8 cellular contexts compared by ENCODE assay signal in the genomic region with DNA sequence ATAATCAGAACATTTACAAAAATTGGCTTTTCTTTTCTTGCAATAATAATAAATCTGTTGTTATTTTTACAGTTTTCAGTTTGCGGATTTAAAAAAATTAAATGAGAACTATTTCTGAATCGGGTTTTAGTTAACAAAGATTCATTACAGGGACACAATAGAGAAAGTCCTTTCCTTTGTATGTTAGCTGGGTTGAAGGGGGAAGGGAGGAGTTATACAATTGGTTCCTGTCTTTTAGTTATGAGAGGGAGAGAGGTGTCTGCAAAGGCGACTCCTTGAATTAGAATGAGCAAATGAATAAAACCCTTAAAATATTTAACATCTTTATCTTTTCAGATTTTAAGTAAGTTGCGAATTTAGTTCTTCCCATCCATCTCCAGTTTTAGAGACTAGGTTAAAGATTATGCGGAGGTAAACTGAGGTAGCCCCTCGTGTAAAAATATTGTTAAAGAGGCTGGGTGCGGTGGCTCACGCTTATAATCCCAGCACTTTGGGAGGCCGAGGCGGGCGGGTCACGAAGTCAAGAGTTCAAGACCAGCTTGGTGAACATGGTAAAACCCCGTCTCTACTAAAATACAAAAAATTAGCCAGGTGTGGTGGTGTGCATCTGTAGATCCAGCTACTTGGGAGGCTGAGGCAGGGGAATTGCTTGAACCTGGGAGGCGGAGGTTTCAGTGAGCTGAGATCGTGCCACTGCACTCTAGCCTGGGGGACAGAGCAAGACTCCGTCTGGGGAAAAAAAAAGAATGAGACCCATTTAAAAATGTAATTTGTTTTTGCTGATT. TPM values are rescaled to one million over a fixed set of nuclear protein-coding genes. Genes with fewer than 3 reads are reported as not detected.
DNase-seq lines count a peak whose midpoint lies in the region; ATAC-seq, FAIRE-seq and TF ChIP-seq lines count a peak whose summit lies in the region.

No MANE protein-coding gene starts in this region.

- H3K27ac Mint-ChIP-seq in progenitor cell of endocrine pancreas = peak overlapping the region; percentile 90

- DNase-seq in GM06990 (ENCODE audit: extremely low read depth, insufficient read length) (no peak), NCI-H2227 treated with DMSO at 0.1 percent for 48 hours (lab: John Stamatoyannopoulos, UW) (peak; percentile 40), progenitor cell of endocrine pancreas (ENCODE audit: low spot score, unreplicated experiment) (no peak), HCEC 1CT (no peak), RCC 7860 (ENCODE audit: low spot score) (no peak), lower lobe of right lung (no peak)

- H3K4me1 ChIP-seq in endocrine pancreas (ENCODE audit: control insufficient read depth, insufficient read depth, low read length) (peaks cover 20% of the 10 kb centered on the region), lower lobe of right lung (peaks cover 44% of the 10 kb centered on the region)

- TF ChIP-seq CTCF in GM06990 (IDR thresholded peaks at IDR 0.05; ENCODE audit: insufficient read depth, low read length, poor library complexity, severe bottlenecking) (no peak), progenitor cell of endocrine pancreas (IDR thresholded peaks at IDR 0.05; ENCODE audit: unreplicated experiment) (no peak), lower lobe of right lung (IDR thresholded peaks at IDR 0.05) (no peak)

- H3K4me3 ChIP-seq in GM06990 (replicated peaks; ENCODE audit: low read depth, low read length) (peak overlapping the region; percentile 8), endocrine pancreas (ENCODE audit: control insufficient read depth, insufficient read depth, low read length) (peak overlapping the region; percentile 92), lower lobe of right lung (no peak overlapping the region)

- H3K9me3 Mint-ChIP-seq in progenitor cell of endocrine pancreas (ENCODE audit: low read depth) = no peaks in the 10 kb centered on the region

- no peak overlapping the region for H3K27ac ChIP-seq in lower lobe of right lung

- H3K4me3 Mint-ChIP-seq in progenitor cell of endocrine pancreas (ENCODE audit: low read depth) = no peak overlapping the region

- intact Hi-C loops in lower lobe of right lung (cut with DNase I) = no loop called here

- H3K9me3 ChIP-seq in endocrine pancreas (ENCODE audit: control insufficient read depth, low read length) (no peaks in the 10 kb centered on the region), lower lobe of right lung (no peaks in the 10 kb centered on the region)

- H3K27me3 Mint-ChIP-seq in progenitor cell of endocrine pancreas = no peaks in the 10 kb centered on the region

- no peak overlapping the region for H3K9ac ChIP-seq in endocrine pancreas (ENCODE audit: control insufficient read depth, insufficient read depth, low read length)

- H3K36me3 ChIP-seq in GM06990 (ENCODE audit: control insufficient read depth, insufficient read depth, low read length) = no peaks in the 10 kb centered on the region
- no peaks in the 10 kb centered on the region for H3K36me3 ChIP-seq in endocrine pancreas (ENCODE audit: control insufficient read depth, insufficient read depth, low read length)
- no peaks in the 10 kb centered on the region for H3K36me3 ChIP-seq in lower lobe of right lung

- no peak for ATAC-seq in HG02610 (IDR thresholded peaks at IDR 0.05; ENCODE audit: unreplicated experiment)
- no peak for ATAC-seq in lower lobe of right lung

- H3K36me3 Mint-ChIP-seq in progenitor cell of endocrine pancreas (ENCODE audit: insufficient read depth) = no peaks in the 10 kb centered on the region

- no peaks in the 10 kb centered on the region for H3K27me3 ChIP-seq in GM06990 (replicated peaks; ENCODE audit: control insufficient read depth, insufficient read depth, low read length)
- H3K27me3 ChIP-seq in endocrine pancreas (ENCODE audit: control insufficient read depth, insufficient read depth, low read length) = no peaks in the 10 kb centered on the region
- H3K27me3 ChIP-seq in lower lobe of right lung (ENCODE audit: low read depth) = no peaks in the 10 kb centered on the region

- no peak for FAIRE-seq in RCC 7860 (lab: Jason Lieb, UNC)

- peaks cover 16% of the 10 kb centered on the region for H3K4me1 Mint-ChIP-seq in progenitor cell of endocrine pancreas (ENCODE audit: low read depth)

RNA-seq across cellular contexts. Expression of a gene that starts 3.9 kb away (rescaled TPM):
- total RNA-seq in progenitor cell of endocrine pancreas = 55.8 and 58.0 TPM in 2 replicates
- total RNA-seq in lower lobe of right lung = 54.7 TPM

RNA-seq across cellular contexts. Expression of a gene that starts 44.0 kb away (rescaled TPM):
- total RNA-seq in progenitor cell of endocrine pancreas (2.4 and 3.5 TPM in 2 replicates), lower lobe of right lung (1.1 TPM)
